12 cellular contexts compared by ENCODE assay signal in the genomic region with DNA sequence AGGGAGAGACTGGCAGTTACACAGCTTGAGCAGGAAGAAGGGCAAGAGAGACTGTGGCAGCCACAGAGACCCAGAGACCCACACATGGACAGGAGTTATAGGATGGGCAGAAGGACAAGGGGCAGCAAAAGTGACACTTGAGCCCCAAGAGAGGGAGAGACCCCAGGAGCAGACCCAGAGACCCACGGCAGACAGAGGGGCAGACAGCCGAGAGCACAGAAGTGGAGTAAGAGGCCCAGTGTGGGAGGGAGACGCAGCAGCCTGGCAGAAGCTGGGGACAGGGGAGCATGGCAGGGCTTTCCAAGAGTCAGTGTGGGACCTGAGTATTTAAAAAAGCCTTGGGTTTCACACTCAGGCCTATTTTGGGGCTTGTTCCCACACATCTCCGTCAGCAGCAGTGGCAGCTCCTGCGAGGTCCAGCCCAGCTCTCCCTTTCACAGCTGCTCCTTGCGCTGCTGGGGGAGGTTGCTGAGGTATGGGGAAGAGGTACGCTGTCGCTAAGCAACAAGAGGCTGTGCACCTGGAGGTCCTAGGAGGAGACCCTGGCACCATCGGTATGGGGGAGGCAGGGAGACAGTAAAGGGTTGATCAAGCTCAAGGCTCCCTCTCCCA. TPM values are rescaled to one million over a fixed set of nuclear protein-coding genes. Genes with fewer than 3 reads are reported as not detected.
A peak's percentile ranks its signal among the peaks of the same experiment; 100 is the strongest.
DNase-seq lines count a peak whose midpoint lies in the region; ATAC-seq and TF ChIP-seq lines count a peak whose summit lies in the region.
"Had no signal": no experiment of that assay in that cellular context is flagged by ENCODE, and none has a peak within 500 bp of the region (broad histone marks: within the 10 kb centered on the region; RNA-seq: fewer than 3 reads in every experiment).

No MANE protein-coding gene starts in this region.

- intact Hi-C loops in breast epithelium (cut with DNase I; ENCODE audit: low total_unique reads), result no loop called here

- no peak for ATAC-seq in GM18867 (IDR thresholded peaks at IDR 0.05; ENCODE audit: unreplicated experiment)
- ATAC-seq: activated T-cell treated with anti-CD3 and anti-CD28 coated beads, Interleukin-2, amount 50 U/mL, for 72 hours had no signal

- peak overlapping the region; percentile 85 to 88 for H3K27ac ChIP-seq in breast epithelium
- peak overlapping the region; percentile 88 for H3K27ac ChIP-seq in muscle layer of colon (ENCODE audit: low read depth, low read length)
- H3K27ac ChIP-seq in temporal lobe (ENCODE audit: low read depth, low read length), result peak overlapping the region; percentile 87

- no peak for TF ChIP-seq POLR2A in breast epithelium (IDR thresholded peaks at IDR 0.05)

- TF ChIP-seq CTCF in breast epithelium (IDR thresholded peaks at IDR 0.05), result no peak

- H3K36me3 ChIP-seq in breast epithelium (no peaks in the 10 kb centered on the region), muscle layer of colon (ENCODE audit: insufficient read depth, low read length) (no peaks in the 10 kb centered on the region)

- H3K9ac ChIP-seq in muscle layer of colon (ENCODE audit: low read length), result peak overlapping the region; percentile 63

- H3K9me3 ChIP-seq in breast epithelium (no peaks in the 10 kb centered on the region), muscle layer of colon (ENCODE audit: low read length) (no peaks in the 10 kb centered on the region)

- peaks cover 1 to 4% of the 10 kb centered on the region in 2 donors for H3K4me1 ChIP-seq in breast epithelium
- peaks cover 52% of the 10 kb centered on the region for H3K4me1 ChIP-seq in muscle layer of colon (ENCODE audit: insufficient read depth, low read length)

- DNase-seq in NCI-H2227 (lab: John Stamatoyannopoulos, UW; ENCODE audit: unreplicated experiment), result peak; percentile 15
- DNase-seq in NCI-H2227 treated with DMSO at 0.1 percent for 48 hours (lab: John Stamatoyannopoulos, UW), result no peak
- no peak for DNase-seq in breast epithelium (ENCODE audit: low spot score in 2 of 2)
- DNase-seq in stimulated activated CD4-positive, alpha-beta T cell treated with anti-CD3 and anti-CD28 coated beads, Interleukin-1b, Interleukin-23, amount 100 ng/mL, for 48 hours, result no peak
- no peak for DNase-seq in activated CD4-positive, alpha-beta T cell treated with anti-CD3 and anti-CD28 coated beads, Interleukin-2, amount 50 U/mL, for 48 hours
- DNase-seq: 8988T; activated T-cell treated with anti-CD3 and anti-CD28 coated beads, Interleukin-2, amount 50 U/mL, for 72 hours; midbrain; T1000 had no signal

- H3K4me3 ChIP-seq in breast epithelium, result no peak overlapping the region
- no peak overlapping the region for H3K4me3 ChIP-seq in muscle layer of colon (ENCODE audit: low read depth in 1 of 2, low read length in 2 of 2)

- H3K27me3 ChIP-seq in breast epithelium (no peaks in the 10 kb centered on the region), muscle layer of colon (ENCODE audit: control insufficient read depth in 1 of 2, insufficient read depth in 2 of 2, low read length in 2 of 2) (no peaks in the 10 kb centered on the region)

RNA-seq across cellular contexts. Expression of gene MEF2D, which starts 9.0 kb away (rescaled TPM):
- total RNA-seq in breast epithelium, result 10 to 100 TPM; 25.8 to 34.9 (median 32.1) TPM
- 6.9 TPM for total RNA-seq in temporal lobe
